Comparison of ENCODE assay signal across 20 cellular contexts in genomic region chr9:22954964-22955363, GRCh38.
"Had no signal": no experiment of that assay in that cellular context is flagged by ENCODE, and none has a peak within 500 bp of the region (broad histone marks: within the 10 kb centered on the region; RNA-seq: fewer than 3 reads in every experiment).

No MANE protein-coding gene starts in this region.

- H3K4me1 ChIP-seq: esophagus squamous epithelium, gastroesophageal sphincter, left ventricle myocardium inferior, lower lobe of right lung, sigmoid colon, stomach, transverse colon had no signal

- H3K27ac Mint-ChIP-seq: dendritic cell treated with granulocyte-macrophage colony-stimulating factor and Interleukin-4, amounts not matched to agents 40 ng/mL and 50 ng/mL, for 4 days; effector memory CD8-positive, alpha-beta T cell; immature natural killer cell; memory B cell; mesothelial cell of epicardium; nephron had no signal

- H3K9me3 ChIP-seq: gastroesophageal sphincter, left ventricle myocardium inferior, lower lobe of right lung, sigmoid colon, thoracic aorta, transverse colon had no signal

- H3K27me3 Mint-ChIP-seq: dendritic cell treated with granulocyte-macrophage colony-stimulating factor and Interleukin-4, amounts not matched to agents 40 ng/mL and 50 ng/mL, for 4 days; effector memory CD8-positive, alpha-beta T cell; memory B cell had no signal

- H3K36me3 Mint-ChIP-seq: memory B cell, mesothelial cell of epicardium had no signal

- ATAC-seq: effector memory CD8-positive, alpha-beta T cell; gastroesophageal sphincter; lower lobe of right lung had no signal

- DNase-seq: effector memory CD8-positive, alpha-beta T cell; esophagus squamous epithelium; foreskin fibroblast; glutamatergic neuron; immature natural killer cell; left ventricle myocardium inferior; lower lobe of right lung; sigmoid colon; stimulated activated CD4-positive, alpha-beta T cell treated with anti-CD3 and anti-CD28 coated beads, Interleukin-2, amount 100 ng/mL, for 24 hours; stimulated activated naive CD4-positive, alpha-beta T cell; stomach; substantia nigra; transverse colon had no signal

- H3K27ac ChIP-seq: esophagus squamous epithelium, gastroesophageal sphincter, left ventricle myocardium inferior, lower lobe of right lung, sigmoid colon, skin epidermis, stomach, thoracic aorta, transverse colon had no signal

- H3K27me3 ChIP-seq: esophagus squamous epithelium, gastroesophageal sphincter, sigmoid colon, stomach, transverse colon had no signal

- H3K4me3 Mint-ChIP-seq: dendritic cell treated with granulocyte-macrophage colony-stimulating factor and Interleukin-4, amounts not matched to agents 40 ng/mL and 50 ng/mL, for 4 days; effector memory CD8-positive, alpha-beta T cell; immature natural killer cell; memory B cell; mesothelial cell of epicardium; nephron had no signal

- H3K36me3 ChIP-seq: esophagus squamous epithelium, gastroesophageal sphincter, left ventricle myocardium inferior, lower lobe of right lung, sigmoid colon, stomach, thoracic aorta, transverse colon had no signal

- H3K4me1 Mint-ChIP-seq: immature natural killer cell, memory B cell, mesothelial cell of epicardium, nephron had no signal

- H3K9me3 Mint-ChIP-seq: memory B cell had no signal

- H3K4me3 ChIP-seq: esophagus squamous epithelium, gastroesophageal sphincter, left ventricle myocardium inferior, lower lobe of right lung, sigmoid colon, skin epidermis, stomach, thoracic aorta, transverse colon had no signal
